1 cellular context compared by ENCODE assay signal in genomic region chr13:33229446-33230177, GRCh38.
TF ChIP-seq lines count a peak whose summit lies in the region.

No MANE protein-coding gene starts in this region.

TF ChIP-seq in HepG2, 621 proteins besides CTCF, POLR2A, EP300 and RAD21 (continued from another document and continues in another):
- TF ChIP-seq, protein P1, sequence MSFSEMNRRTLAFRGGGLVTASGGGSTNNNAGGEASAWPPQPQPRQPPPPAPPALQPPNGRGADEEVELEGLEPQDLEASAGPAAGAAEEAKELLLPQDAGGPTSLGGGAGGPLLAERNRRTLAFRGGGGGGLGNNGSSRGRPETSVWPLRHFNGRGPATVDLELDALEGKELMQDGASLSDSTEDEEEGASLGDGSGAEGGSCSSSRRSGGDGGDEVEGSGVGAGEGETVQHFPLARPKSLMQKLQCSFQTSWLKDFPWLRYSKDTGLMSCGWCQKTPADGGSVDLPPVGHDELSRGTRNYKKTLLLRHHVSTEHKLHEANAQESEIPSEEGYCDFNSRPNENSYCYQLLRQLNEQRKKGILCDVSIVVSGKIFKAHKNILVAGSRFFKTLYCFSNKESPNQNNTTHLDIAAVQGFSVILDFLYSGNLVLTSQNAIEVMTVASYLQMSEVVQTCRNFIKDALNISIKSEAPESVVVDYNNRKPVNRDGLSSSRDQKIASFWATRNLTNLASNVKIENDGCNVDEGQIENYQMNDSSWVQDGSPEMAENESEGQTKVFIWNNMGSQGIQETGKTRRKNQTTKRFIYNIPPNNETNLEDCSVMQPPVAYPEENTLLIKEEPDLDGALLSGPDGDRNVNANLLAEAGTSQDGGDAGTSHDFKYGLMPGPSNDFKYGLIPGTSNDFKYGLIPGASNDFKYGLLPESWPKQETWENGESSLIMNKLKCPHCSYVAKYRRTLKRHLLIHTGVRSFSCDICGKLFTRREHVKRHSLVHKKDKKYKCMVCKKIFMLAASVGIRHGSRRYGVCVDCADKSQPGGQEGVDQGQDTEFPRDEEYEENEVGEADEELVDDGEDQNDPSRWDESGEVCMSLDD (CRISPR knock-in tag; IDR thresholded peaks at IDR 0.05; ENCODE audit: borderline replicate concordance): no peak
- TF ChIP-seq REST (IDR thresholded peaks at IDR 0.05; ENCODE audit: borderline replicate concordance in 1 of 2, low read depth in 1 of 2, low read length in 2 of 2): peak in 1 of 2 experiments; percentile 10; a peak in 2 of 4 replicates
- no peak for TF ChIP-seq SNRNP70 (IDR thresholded peaks at IDR 0.05; ENCODE audit: low read depth, low read length)
- TF ChIP-seq ZBTB33 (CRISPR knock-in tag; IDR thresholded peaks at IDR 0.05): no peak
- no peak for TF ChIP-seq ZBTB42 (CRISPR knock-in tag; IDR thresholded peaks at IDR 0.05)
- TF ChIP-seq KLF16 (CRISPR knock-in tag; IDR thresholded peaks at IDR 0.05): peak in 1 of 2 experiments; percentile 58; a peak in 2 of 4 replicates
- TF ChIP-seq ZNF224 (CRISPR knock-in tag; IDR thresholded peaks at IDR 0.05): no peak
- TF ChIP-seq JDP2 (CRISPR knock-in tag; IDR thresholded peaks at IDR 0.05; ENCODE audit: borderline replicate concordance): no peak
- TF ChIP-seq ZSCAN9 (CRISPR knock-in tag; IDR thresholded peaks at IDR 0.05; ENCODE audit: borderline replicate concordance): peak; percentile 41; the same call in 1 of the 2 replicates
- TF ChIP-seq MED8 (CRISPR knock-in tag; IDR thresholded peaks at IDR 0.05; ENCODE audit: insufficient replicate concordance): no peak
- TF ChIP-seq, protein P2, sequence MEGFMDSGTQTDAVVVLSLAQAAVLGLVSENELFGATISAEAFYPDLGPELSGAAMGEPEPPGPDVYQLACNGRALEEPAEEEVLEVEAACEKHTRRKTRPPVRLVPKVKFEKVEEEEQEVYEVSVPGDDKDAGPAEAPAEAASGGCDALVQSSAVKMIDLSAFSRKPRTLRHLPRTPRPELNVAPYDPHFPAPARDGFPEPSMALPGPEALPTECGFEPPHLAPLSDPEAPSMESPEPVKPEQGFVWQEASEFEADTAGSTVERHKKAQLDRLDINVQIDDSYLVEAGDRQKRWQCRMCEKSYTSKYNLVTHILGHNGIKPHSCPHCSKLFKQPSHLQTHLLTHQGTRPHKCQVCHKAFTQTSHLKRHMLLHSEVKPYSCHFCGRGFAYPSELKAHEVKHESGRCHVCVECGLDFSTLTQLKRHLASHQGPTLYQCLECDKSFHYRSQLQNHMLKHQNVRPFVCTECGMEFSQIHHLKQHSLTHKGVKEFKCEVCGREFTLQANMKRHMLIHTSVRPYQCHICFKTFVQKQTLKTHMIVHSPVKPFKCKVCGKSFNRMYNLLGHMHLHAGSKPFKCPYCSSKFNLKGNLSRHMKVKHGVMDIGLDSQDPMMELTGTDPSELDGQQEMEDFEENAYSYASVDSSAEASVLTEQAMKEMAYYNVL (CRISPR knock-in tag; IDR thresholded peaks at IDR 0.05; ENCODE audit: borderline replicate concordance): no peak
- TF ChIP-seq ZNF275 (CRISPR knock-in tag; IDR thresholded peaks at IDR 0.05; ENCODE audit: borderline replicate concordance): no peak
- no peak for TF ChIP-seq NFAT5 (CRISPR knock-in tag; IDR thresholded peaks at IDR 0.05)
- no peak for TF ChIP-seq ZNF672 (CRISPR knock-in tag; IDR thresholded peaks at IDR 0.05)
- TF ChIP-seq, protein P3, sequence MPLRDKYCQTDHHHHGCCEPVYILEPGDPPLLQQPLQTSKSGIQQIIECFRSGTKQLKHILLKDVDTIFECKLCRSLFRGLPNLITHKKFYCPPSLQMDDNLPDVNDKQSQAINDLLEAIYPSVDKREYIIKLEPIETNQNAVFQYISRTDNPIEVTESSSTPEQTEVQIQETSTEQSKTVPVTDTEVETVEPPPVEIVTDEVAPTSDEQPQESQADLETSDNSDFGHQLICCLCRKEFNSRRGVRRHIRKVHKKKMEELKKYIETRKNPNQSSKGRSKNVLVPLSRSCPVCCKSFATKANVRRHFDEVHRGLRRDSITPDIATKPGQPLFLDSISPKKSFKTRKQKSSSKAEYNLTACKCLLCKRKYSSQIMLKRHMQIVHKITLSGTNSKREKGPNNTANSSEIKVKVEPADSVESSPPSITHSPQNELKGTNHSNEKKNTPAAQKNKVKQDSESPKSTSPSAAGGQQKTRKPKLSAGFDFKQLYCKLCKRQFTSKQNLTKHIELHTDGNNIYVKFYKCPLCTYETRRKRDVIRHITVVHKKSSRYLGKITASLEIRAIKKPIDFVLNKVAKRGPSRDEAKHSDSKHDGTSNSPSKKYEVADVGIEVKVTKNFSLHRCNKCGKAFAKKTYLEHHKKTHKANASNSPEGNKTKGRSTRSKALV (CRISPR knock-in tag; IDR thresholded peaks at IDR 0.05): no peak
- no peak for TF ChIP-seq PCBP1 (IDR thresholded peaks at IDR 0.05; ENCODE audit: borderline replicate concordance, low read depth, low read length)
- TF ChIP-seq CBFB (CRISPR knock-in tag; IDR thresholded peaks at IDR 0.05): no peak
- no peak for TF ChIP-seq PAF1 (CRISPR knock-in tag; IDR thresholded peaks at IDR 0.05)
- no peak for TF ChIP-seq ESRRA (CRISPR knock-in tag; IDR thresholded peaks at IDR 0.05; ENCODE audit: low read depth)
- TF ChIP-seq ZSCAN21 (CRISPR knock-in tag; IDR thresholded peaks at IDR 0.05; ENCODE audit: borderline replicate concordance): 0 out of 2 replicates have a peak, but pooled peaks have one; percentile 24
- TF ChIP-seq ZNF780A (CRISPR knock-in tag; IDR thresholded peaks at IDR 0.05): no peak
- TF ChIP-seq ZKSCAN1 (IDR thresholded peaks at IDR 0.05; ENCODE audit: low read length): no peak
- TF ChIP-seq HDAC6 (IDR thresholded peaks at IDR 0.05; ENCODE audit: low read depth, low read length): no peak
- no peak for TF ChIP-seq CEBPB (IDR thresholded peaks at IDR 0.05; ENCODE audit: borderline replicate concordance, low read depth, low read length)
- TF ChIP-seq REL (CRISPR knock-in tag; conservative IDR thresholded peaks at IDR 0.05): no peak
- no peak for TF ChIP-seq WIZ (CRISPR knock-in tag; IDR thresholded peaks at IDR 0.05)
- peak; percentile 63; the same call in 1 of the 2 replicates for TF ChIP-seq ZNF350 (CRISPR knock-in tag; IDR thresholded peaks at IDR 0.05; ENCODE audit: borderline replicate concordance, low read depth)
- TF ChIP-seq DMAP1 (CRISPR knock-in tag; IDR thresholded peaks at IDR 0.05): no peak
- TF ChIP-seq ZNF891 (CRISPR knock-in tag; IDR thresholded peaks at IDR 0.05): no peak
- TF ChIP-seq CEBPG (CRISPR knock-in tag; IDR thresholded peaks at IDR 0.05): peak; percentile 34; the same call in 1 of the 2 replicates
- no peak for TF ChIP-seq GZF1 (CRISPR knock-in tag; IDR thresholded peaks at IDR 0.05)
- TF ChIP-seq ARID2 (CRISPR knock-in tag; IDR thresholded peaks at IDR 0.05; ENCODE audit: borderline replicate concordance): no peak
- no peak for TF ChIP-seq DZIP1 (CRISPR knock-in tag; IDR thresholded peaks at IDR 0.05)
- no peak for TF ChIP-seq SNAPC2 (CRISPR knock-in tag; IDR thresholded peaks at IDR 0.05)
- no peak for TF ChIP-seq ATF1 (CRISPR knock-in tag; IDR thresholded peaks at IDR 0.05)
- peak; percentile 71 for TF ChIP-seq RARA (CRISPR knock-in tag; IDR thresholded peaks at IDR 0.05)
- TF ChIP-seq ZNF292 (CRISPR knock-in tag; IDR thresholded peaks at IDR 0.05; ENCODE audit: borderline replicate concordance, low read depth): no peak
- TF ChIP-seq ZNF761 (CRISPR knock-in tag; conservative IDR thresholded peaks at IDR 0.05): no peak
- no peak for TF ChIP-seq ZNF572 (CRISPR knock-in tag; IDR thresholded peaks at IDR 0.05)
